In the genomic region with DNA sequence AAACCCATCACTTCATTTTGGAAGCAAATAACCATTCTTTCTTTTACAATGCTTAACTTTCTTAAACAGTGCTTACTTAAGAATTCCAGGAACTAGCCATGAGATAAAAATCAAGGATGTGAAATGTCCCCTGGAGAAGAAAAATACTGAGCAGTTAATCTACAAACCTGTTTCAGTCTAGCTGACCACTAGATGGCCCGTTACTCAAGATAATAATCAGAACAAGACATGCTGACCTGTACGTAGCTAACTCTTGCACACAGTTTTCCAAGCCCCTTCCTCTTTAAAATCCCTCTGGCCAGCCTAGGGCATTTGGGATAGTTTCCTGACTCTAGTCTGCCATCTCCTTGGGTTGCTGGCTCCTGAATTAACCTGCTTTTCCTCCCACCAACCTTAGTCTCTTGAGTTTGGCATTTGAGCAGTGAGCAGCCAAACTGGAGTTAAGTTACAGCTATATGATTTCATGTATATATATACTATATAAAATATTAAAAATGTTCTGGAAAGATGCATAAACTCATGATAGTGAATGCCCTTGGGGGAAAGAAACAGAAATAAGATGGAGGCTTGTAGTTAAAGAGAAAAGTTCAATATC, we compare ENCODE assay signal across 8 cellular contexts. TPM values are rescaled to one million over a fixed set of nuclear protein-coding genes. Genes with fewer than 3 reads are reported as not detected.
DNase-seq lines count a peak whose midpoint lies in the region; ATAC-seq and TF ChIP-seq lines count a peak whose summit lies in the region.

No MANE protein-coding gene starts in this region.

- peak overlapping the region; percentile 41 for H3K4me2 ChIP-seq in HCT116 (ENCODE audit: low read length)

- peaks cover 2 to 11% of the 10 kb centered on the region in 2 donors for H3K36me3 Mint-ChIP-seq in CD14-positive monocyte
- no peaks in the 10 kb centered on the region for H3K36me3 Mint-ChIP-seq in neural crest cell (ENCODE audit: low read depth)
- H3K36me3 Mint-ChIP-seq in naive thymus-derived CD4-positive, alpha-beta T cell = peaks cover 0 to 9% (median 0%) of the 10 kb centered on the region in 5 donors

- H3K27ac ChIP-seq in HCT116 (ENCODE audit: low read depth, low read length) (no peak overlapping the region), dorsolateral prefrontal cortex (no peak overlapping the region)
- H3K27ac ChIP-seq in naive thymus-derived CD4-positive, alpha-beta T cell (ENCODE audit: low read depth, low read length) = no peak overlapping the region

- no peaks in the 10 kb centered on the region for H3K27me3 Mint-ChIP-seq in CD14-positive monocyte (ENCODE audit: low read depth in 3 of 3)
- H3K27me3 Mint-ChIP-seq in neural crest cell (ENCODE audit: low read depth) = no peaks in the 10 kb centered on the region
- no peaks in the 10 kb centered on the region for H3K27me3 Mint-ChIP-seq in stimulated activated naive CD8-positive, alpha-beta T cell treated with anti-CD3 and anti-CD28 coated beads, Interleukin-15, amount 100 ng/mL, for 72 hours
- H3K27me3 Mint-ChIP-seq in naive thymus-derived CD4-positive, alpha-beta T cell = peaks cover 0 to 34% (median 0%) of the 10 kb centered on the region in 5 donors

- H3K9ac ChIP-seq in HCT116 (ENCODE audit: low read length) = no peak overlapping the region

- peak; percentile 30 for TF ChIP-seq CTCF in CD14-positive monocyte (IDR thresholded peaks at IDR 0.05)
- TF ChIP-seq CTCF in HCT116 (IDR thresholded peaks at IDR 0.05 in 2 of 3, conservative IDR thresholded peaks at IDR 0.05 in 1 of 3; ENCODE audit: borderline replicate concordance in 1 of 3, insufficient read depth in 1 of 3, low read depth in 2 of 3, low read length in 2 of 3) = peak; percentile 62 to 72 (median 69)
- TF ChIP-seq CTCF in dorsolateral prefrontal cortex (IDR thresholded peaks at IDR 0.05 in 54 of 56, conservative IDR thresholded peaks at IDR 0.05 in 2 of 56; ENCODE audit: low read depth in 1 of 56, partially characterized antibody in 56 of 56) = peak; percentile 29 to 79 (median 61)
- TF ChIP-seq CTCF in neural crest cell (conservative IDR thresholded peaks at IDR 0.05) = peak; percentile 63

- no peaks in the 10 kb centered on the region for H3K36me3 ChIP-seq in HCT116 (ENCODE audit: control insufficient read depth in 1 of 2, insufficient read depth in 2 of 2, low read length in 2 of 2)
- no peaks in the 10 kb centered on the region for H3K36me3 ChIP-seq in naive thymus-derived CD4-positive, alpha-beta T cell (ENCODE audit: control insufficient read depth in 2 of 3, insufficient read depth in 3 of 3, low read length in 3 of 3)

- DNase-seq in CD14-positive monocyte (ENCODE audit: low spot score) (no peak), HCT116 (ENCODE audit: low read depth, low spot score) (peak; percentile 50), NCI-H82 treated with DMSO at 0.1 percent for 48 hours (lab: John Stamatoyannopoulos, UW; ENCODE audit: unreplicated experiment) (peak; percentile 40), dorsolateral prefrontal cortex (no peak), neural crest cell (ENCODE audit: low read depth, low spot score) (no peak)
- no peak for DNase-seq in stimulated activated naive CD8-positive, alpha-beta T cell treated with anti-CD3 and anti-CD28 coated beads, Interleukin-15, amount 100 ng/mL, for 72 hours
- DNase-seq in naive thymus-derived CD4-positive, alpha-beta T cell = no peak
- DNase-seq in activated CD4-positive, alpha-beta T cell treated with anti-CD3 and anti-CD28 coated beads for 48 hours = no peak

- no TSS peak for BruUV-seq in HCT116 (replicated peaks; lab: Mats Ljungman, UMichigan)

- H3K27ac Mint-ChIP-seq in CD14-positive monocyte (no peak overlapping the region), neural crest cell (ENCODE audit: unreplicated experiment) (no peak overlapping the region)
- H3K27ac Mint-ChIP-seq in stimulated activated naive CD8-positive, alpha-beta T cell treated with anti-CD3 and anti-CD28 coated beads, Interleukin-15, amount 100 ng/mL, for 72 hours = no peak overlapping the region
- no peak overlapping the region for H3K27ac Mint-ChIP-seq in naive thymus-derived CD4-positive, alpha-beta T cell

- peak; percentile 83 for TF ChIP-seq RAD21 in HCT116 (IDR thresholded peaks at IDR 0.05; ENCODE audit: low read depth)

- CTCF ChIA-PET in HCT116 (lab: Charles Lee) = interaction anchor here (0.7 to 3.4 kb wide), 16 partner anchors 9 to 454 kb away, joined by 3 to 65 read pairs (median 4); no protein-coding TSS in a partner anchor
- CTCF ChIA-PET in naive thymus-derived CD4-positive, alpha-beta T cell (lab: Charles Lee) = interaction anchor here (1.1 to 1.6 kb wide), 3 partner anchors 13 to 86 kb away, joined by 3 to 4 read pairs (median 4); no protein-coding TSS in a partner anchor

- peaks cover 4% of the 10 kb centered on the region for H3K4me1 Mint-ChIP-seq in CD14-positive monocyte
- peaks cover 9% of the 10 kb centered on the region for H3K4me1 Mint-ChIP-seq in neural crest cell
- H3K4me1 Mint-ChIP-seq in stimulated activated naive CD8-positive, alpha-beta T cell treated with anti-CD3 and anti-CD28 coated beads, Interleukin-15, amount 100 ng/mL, for 72 hours = no peaks in the 10 kb centered on the region
- H3K4me1 Mint-ChIP-seq in naive thymus-derived CD4-positive, alpha-beta T cell = peaks cover 0 to 14% (median 4%) of the 10 kb centered on the region in 7 donors

- H3K9me3 Mint-ChIP-seq in CD14-positive monocyte = no peaks in the 10 kb centered on the region
- no peaks in the 10 kb centered on the region for H3K9me3 Mint-ChIP-seq in neural crest cell
- H3K9me3 Mint-ChIP-seq in stimulated activated naive CD8-positive, alpha-beta T cell treated with anti-CD3 and anti-CD28 coated beads, Interleukin-15, amount 100 ng/mL, for 72 hours = no peaks in the 10 kb centered on the region
- no peaks in the 10 kb centered on the region for H3K9me3 Mint-ChIP-seq in naive thymus-derived CD4-positive, alpha-beta T cell

- POLR2A ChIA-PET in HCT116 (lab: Charles Lee) = no interaction called here
- POLR2A ChIA-PET in naive thymus-derived CD4-positive, alpha-beta T cell (lab: Charles Lee) = interaction anchor here (0.7 kb wide), 1 partner anchor 92 kb away, joined by 3 read pairs; no protein-coding TSS in a partner anchor

- H2AFZ ChIP-seq in HCT116 (ENCODE audit: low read depth, low read length, poor library complexity, severe bottlenecking) = peak overlapping the region; percentile 89

- H3K27me3 ChIP-seq in HCT116 (ENCODE audit: insufficient read depth, low read length) = no peaks in the 10 kb centered on the region
- no peaks in the 10 kb centered on the region for H3K27me3 ChIP-seq in dorsolateral prefrontal cortex
- no peaks in the 10 kb centered on the region for H3K27me3 ChIP-seq in naive thymus-derived CD4-positive, alpha-beta T cell (ENCODE audit: control insufficient read depth in 2 of 2, insufficient read depth in 2 of 2, low read length in 2 of 2)

- intact Hi-C loops in CD14-positive monocyte (cut with micrococcal nuclease) (no loop called here), HCT116 (cut with micrococcal nuclease) (loop anchor here (1.0 to 10.0 kb wide), 3 partner anchors 74 to 299 kb away; no protein-coding TSS in a partner anchor), dorsolateral prefrontal cortex (cut with DNase I) (loop anchor here (5.0 to 10.0 kb wide), 2 partner anchors 71 to 409 kb away; no protein-coding TSS in a partner anchor)
- intact Hi-C loops in naive thymus-derived CD4-positive, alpha-beta T cell (cut with micrococcal nuclease) = no loop called here

- TF ChIP-seq POLR2A in HCT116 (IDR thresholded peaks at IDR 0.05; ENCODE audit: borderline replicate concordance, extremely low read depth, insufficient read depth, insufficient read length) = no peak

- ATAC-seq in HCT116 = peak; percentile 78
- ATAC-seq in stimulated activated naive CD8-positive, alpha-beta T cell treated with anti-CD3 and anti-CD28 coated beads, Interleukin-15, amount 100 ng/mL, for 72 hours = no peak
- no peak for ATAC-seq in naive thymus-derived CD4-positive, alpha-beta T cell

- H3K79me2 ChIP-seq in HCT116 (ENCODE audit: insufficient read depth, low read length) = no peaks in the 10 kb centered on the region

- no peaks in the 10 kb centered on the region for H4K20me1 ChIP-seq in HCT116 (ENCODE audit: insufficient read depth)

- H3K9me3 ChIP-seq in HCT116 (ENCODE audit: control insufficient read depth in 1 of 2, insufficient read depth in 1 of 2, low read depth in 1 of 2, low read length in 2 of 2) = no peaks in the 10 kb centered on the region
- H3K9me3 ChIP-seq in naive thymus-derived CD4-positive, alpha-beta T cell (ENCODE audit: control insufficient read depth in 2 of 3, low read length in 3 of 3) = no peaks in the 10 kb centered on the region

- RAD21 ChIA-PET in HCT116 (lab: Charles Lee; ENCODE audit: low non-redundant PET in 1 of 2, low total read pairs in 2 of 2, uncharacterized antibody in 2 of 2, unreplicated experiment in 2 of 2) = interaction anchor here (1.0 to 1.3 kb wide), 2 partner anchors 74 kb away, joined by 7 to 8 read pairs; no protein-coding TSS in a partner anchor

- H3K9me2 ChIP-seq in HCT116 (ENCODE audit: insufficient read depth) = no peaks in the 10 kb centered on the region

- no peak overlapping the region for H3K4me3 Mint-ChIP-seq in CD14-positive monocyte
- H3K4me3 Mint-ChIP-seq in neural crest cell = no peak overlapping the region
- no peak overlapping the region for H3K4me3 Mint-ChIP-seq in stimulated activated naive CD8-positive, alpha-beta T cell treated with anti-CD3 and anti-CD28 coated beads, Interleukin-15, amount 100 ng/mL, for 72 hours
- no peak overlapping the region for H3K4me3 Mint-ChIP-seq in naive thymus-derived CD4-positive, alpha-beta T cell

- H3K4me3 ChIP-seq in HCT116 (replicated peaks in 1 of 2; ENCODE audit: low read depth in 1 of 2, low read length in 2 of 2) (no peak overlapping the region), dorsolateral prefrontal cortex (no peak overlapping the region)
- H3K4me3 ChIP-seq in naive thymus-derived CD4-positive, alpha-beta T cell (ENCODE audit: low read length) = no peak overlapping the region

- no peaks in the 10 kb centered on the region for H3K4me1 ChIP-seq in HCT116 (ENCODE audit: control insufficient read depth in 1 of 2, insufficient read depth in 2 of 2, low read length in 2 of 2)
- H3K4me1 ChIP-seq in naive thymus-derived CD4-positive, alpha-beta T cell (ENCODE audit: control insufficient read depth in 2 of 2, insufficient read depth in 2 of 2, low read length in 2 of 2) = no peaks in the 10 kb centered on the region

TF ChIP-seq in HCT116, 20 proteins besides CTCF, POLR2A, EP300 and RAD21 (continues in another document):
- TF ChIP-seq, protein P1, sequence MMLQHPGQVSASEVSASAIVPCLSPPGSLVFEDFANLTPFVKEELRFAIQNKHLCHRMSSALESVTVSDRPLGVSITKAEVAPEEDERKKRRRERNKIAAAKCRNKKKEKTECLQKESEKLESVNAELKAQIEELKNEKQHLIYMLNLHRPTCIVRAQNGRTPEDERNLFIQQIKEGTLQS (IDR thresholded peaks at IDR 0.05) = no peak
- TF ChIP-seq EZH2 (IDR thresholded peaks at IDR 0.05) = no peak
- no peak for TF ChIP-seq ZNF274 (IDR thresholded peaks at IDR 0.05; ENCODE audit: low read depth, low read length)

RNA-seq across cellular contexts. Expression of a gene that starts 59.3 kb away (rescaled TPM):
- under 1 TPM; 0.15 to 0.74 TPM for polyA plus RNA-seq in CD14-positive monocyte
- 1.7 TPM for total RNA-seq in HCT116 (2021; ENCODE audit: unreplicated experiment)
- 0.94 and 1.2 TPM in 2 replicates for polyA plus RNA-seq in HCT116 (2012)
- 10 to 100 TPM in 57 of 120 experiments, 1 to 10 TPM in 63; 3.8 to 25.3 (median 9.8) TPM for total RNA-seq in dorsolateral prefrontal cortex
- total RNA-seq in neural crest cell = 3.5 and 3.8 TPM in 2 replicates
- 100 to 1,000 TPM in 2 of 5 experiments, 10 to 100 TPM in 3; 58.7 to 131 (median 98.2) TPM for total RNA-seq in naive thymus-derived CD4-positive, alpha-beta T cell
- 1 to 10 TPM; 3.7 to 6.6 TPM for polyA plus RNA-seq in naive thymus-derived CD4-positive, alpha-beta T cell

Comparison
In these comparisons a context has a peak if more than half of its experiments do, and no peak if none do; other contexts are left out.
1. DNase-seq: peak in HCT116 (single experiment) and NCI-H82 treated with DMSO at 0.1 percent for 48 hours (single experiment); none in CD14-positive monocyte (single experiment), dorsolateral prefrontal cortex (0 of 10), neural crest cell (single experiment), stimulated activated naive CD8-positive, alpha-beta T cell treated with anti-CD3 and anti-CD28 coated beads, Interleukin-15, amount 100 ng/mL, for 72 hours (0 of 2), naive thymus-derived CD4-positive, alpha-beta T cell (0 of 9) and activated CD4-positive, alpha-beta T cell treated with anti-CD3 and anti-CD28 coated beads for 48 hours (single experiment).
2. intact Hi-C loops: an anchor here in HCT116 (1.0 to 10.0 kb wide) and dorsolateral prefrontal cortex (5.0 to 10.0 kb wide); none called in CD14-positive monocyte and naive thymus-derived CD4-positive, alpha-beta T cell.
3. Peak in every context shown above with its lines, with median percentiles within 50 percentile points of each other: CTCF ChIP-seq.